10 cellular contexts compared by ENCODE assay signal in the genomic region with DNA sequence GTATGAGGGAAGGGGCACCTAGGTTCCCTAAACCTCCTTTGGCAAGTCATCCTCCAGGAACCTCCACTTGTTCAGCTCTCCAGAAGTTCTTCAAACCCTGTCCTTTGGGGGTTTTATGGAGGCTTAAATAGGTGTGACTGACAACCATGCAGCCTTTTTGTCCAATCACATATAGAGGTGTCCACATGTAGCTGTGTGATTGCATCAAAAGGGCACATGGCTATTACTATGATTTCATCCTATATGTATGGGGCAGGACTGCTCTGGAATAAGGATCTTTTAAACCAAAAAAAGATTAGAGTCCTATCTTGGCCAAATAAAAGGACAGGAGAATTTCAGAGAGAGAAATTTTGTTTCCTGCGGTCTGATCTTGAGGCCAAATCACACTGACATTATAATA.
"Had no signal": no experiment of that assay in that cellular context is flagged by ENCODE, and none has a peak within 500 bp of the region (broad histone marks: within the 10 kb centered on the region; RNA-seq: fewer than 3 reads in every experiment).

No MANE protein-coding gene starts in this region.

- FAIRE-seq: H1 had no signal

- H3K9ac ChIP-seq: GM23248 had no signal

- H2AFZ ChIP-seq: GM23248, GM23338 had no signal

- DNase-seq: GM23248, GOT3, H7, H9, HCEC 1CT, HFFc6 had no signal

- H3K27ac ChIP-seq: GM23248 had no signal

- ATAC-seq: GM23338, HCT116 had no signal

- H3K9me3 ChIP-seq: HAP-1 had no signal

- H3K4me2 ChIP-seq: GM23338 had no signal

- H3K4me3 ChIP-seq: GM23248, GM23338, HAP-1 had no signal

- H3K36me3 ChIP-seq: HAP-1 had no signal

- H3K4me1 ChIP-seq: HAP-1 had no signal
